33 cellular contexts compared by ENCODE assay signal in the genomic region with DNA sequence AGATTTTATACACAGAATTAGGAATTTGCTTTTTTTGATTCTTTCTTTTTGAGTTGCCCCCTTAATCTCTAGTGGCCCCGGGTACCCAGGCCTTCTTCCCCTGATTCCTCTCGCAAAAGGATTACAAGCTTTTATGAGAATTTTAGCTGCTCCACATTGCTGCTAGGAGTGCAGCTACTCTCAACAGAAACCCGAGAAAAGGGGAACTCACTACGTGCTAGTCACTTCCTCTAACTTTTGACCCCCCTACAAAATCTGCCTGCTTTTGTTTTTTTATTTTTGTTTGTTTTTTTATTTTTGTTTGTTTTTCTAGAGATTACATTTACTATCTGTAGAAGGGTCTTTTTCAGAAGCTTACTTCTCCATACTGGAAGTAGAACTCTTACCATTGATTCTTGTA.
DNase-seq lines count a peak whose midpoint lies in the region; ATAC-seq, FAIRE-seq and TF ChIP-seq lines count a peak whose summit lies in the region.
"Had no signal": no experiment of that assay in that cellular context is flagged by ENCODE, and none has a peak within 500 bp of the region (broad histone marks: within the 10 kb centered on the region; RNA-seq: fewer than 3 reads in every experiment).

No MANE protein-coding gene starts in this region.

- no peak for TF ChIP-seq POLR2A in A549 (IDR thresholded peaks at IDR 0.05; ENCODE audit: low read length)
- no peak for TF ChIP-seq POLR2A in K562 (conservative IDR thresholded peaks at IDR 0.05)

- 82% methylated on average over 4 of the region's 4 CpGs for WGBS in A549 (ENCODE audit: missing lambda C conversion rate)
- WGBS in K562 (ENCODE audit: insufficient coverage, low coverage, missing lambda C conversion rate): 22% methylated on average over 4 of the region's 4 CpGs

- no peaks in the 10 kb centered on the region for H3K27me3 ChIP-seq in K562 (ENCODE audit: control insufficient read depth in 2 of 2, insufficient read depth in 2 of 2, low read length in 2 of 2)
- H3K27me3 ChIP-seq: gastroesophageal sphincter, ovary, upper lobe of right lung had no signal

- TF ChIP-seq RAD21 in A549 (conservative IDR thresholded peaks at IDR 0.05 in 1 of 2, IDR thresholded peaks at IDR 0.05 in 1 of 2): no peak
- no peak for TF ChIP-seq RAD21 in K562 (CRISPR knock-in tag; conservative IDR thresholded peaks at IDR 0.05 in 1 of 2, IDR thresholded peaks at IDR 0.05 in 1 of 2)

- H3K9me1 ChIP-seq in K562 (ENCODE audit: control insufficient read depth, insufficient read depth, low read length): no peaks in the 10 kb centered on the region

- ATAC-seq in A549 (no peak), K562 (no peak), HG02885 (IDR thresholded peaks at IDR 0.05; ENCODE audit: poor library complexity, unreplicated experiment) (no peak)
- ATAC-seq: activated CD4-positive, alpha-beta T cell treated with anti-CD3 and anti-CD28 coated beads for 36 hours; effector memory CD8-positive, alpha-beta T cell; esophagus mucosa; gastroesophageal sphincter; stimulated activated effector memory CD8-positive, alpha-beta T cell treated with anti-CD3 and anti-CD28 coated beads, Interleukin-12 subunit alpha, Interleukin-12 subunit beta, amount 100 ng/mL, for 72 hours; upper lobe of right lung had no signal

- no peak overlapping the region for H2AFZ ChIP-seq in K562 (ENCODE audit: low read depth, low read length)

- H3K27ac ChIP-seq in A549 (no peak overlapping the region), K562 (ENCODE audit: extremely low read depth, low read depth, low read length) (no peak overlapping the region)
- H3K27ac ChIP-seq: gastroesophageal sphincter, ovary, upper lobe of right lung had no signal

- H3K9me3 ChIP-seq in A549 (0 out of 3 replicates have a peak, but pooled peaks cover 3% of the 10 kb centered on the region), K562 (replicated peaks; ENCODE audit: control insufficient read depth, insufficient read depth, low read depth, low read length) (no peaks in the 10 kb centered on the region)
- H3K9me3 ChIP-seq: gastroesophageal sphincter, ovary, upper lobe of right lung had no signal

- TF ChIP-seq CTCF in A549 (IDR thresholded peaks at IDR 0.05) (no peak), K562 (IDR thresholded peaks at IDR 0.05 in 2 of 3, conservative IDR thresholded peaks at IDR 0.05 in 1 of 3; ENCODE audit: insufficient read depth in 2 of 3, low read depth in 1 of 3, low read length in 3 of 3) (no peak)

- intact Hi-C loops in K562 (cut with micrococcal nuclease): no loop called here

- no peak overlapping the region for H3K27ac Mint-ChIP-seq in activated naive CD8-positive, alpha-beta T cell treated with anti-CD3 and anti-CD28 coated beads for 36 hours
- H3K27ac Mint-ChIP-seq: activated CD4-positive, alpha-beta T cell treated with anti-CD3 and anti-CD28 coated beads for 36 hours; effector memory CD8-positive, alpha-beta T cell; IgD-negative memory B cell; nephron; stimulated activated effector memory CD8-positive, alpha-beta T cell treated with anti-CD3 and anti-CD28 coated beads, Interleukin-12 subunit alpha, Interleukin-12 subunit beta, amount 100 ng/mL, for 72 hours had no signal

- H3K36me3 ChIP-seq in K562 (ENCODE audit: control insufficient read depth, insufficient read depth, low read length): no peaks in the 10 kb centered on the region
- H3K36me3 ChIP-seq: ovary, upper lobe of right lung had no signal

- DNase-seq in A549 (ENCODE audit: low read depth in 1 of 2, low spot score in 1 of 2): no peak
- DNase-seq in GM18507 (ENCODE audit: extremely low spot score, insufficient read length, low read depth): peak; percentile 2
- DNase-seq in NOMO-1 treated with DMSO at 0.1 percent for 48 hours (lab: John Stamatoyannopoulos, UW; ENCODE audit: unreplicated experiment): peak; percentile 44
- no peak for DNase-seq in K562 (ENCODE audit: extremely low read depth in 1 of 4, low spot score in 3 of 4)
- no peak for DNase-seq in HuH-7 (ENCODE audit: low spot score)
- DNase-seq in NCI-H226: no peak
- DNase-seq in activated naive CD8-positive, alpha-beta T cell treated with anti-CD3 and anti-CD28 coated beads for 36 hours: no peak
- DNase-seq: activated CD4-positive, alpha-beta T cell treated with anti-CD3 and anti-CD28 coated beads for 36 hours; activated CD8-positive, alpha-beta memory T cell treated with anti-CD3 and anti-CD28 coated beads for 24 hours; activated naive CD4-positive, alpha-beta T cell; activated T-cell treated with anti-CD3 and anti-CD28 coated beads, Interleukin-2, amount 50 U/mL, for 1 hour; amniotic stem cell; COR-L47; effector memory CD8-positive, alpha-beta T cell; HCEC 1CT; islet precursor cell; MM.1S; NCI-H1694 treated with DMSO at 0.1 percent for 48 hours; NCI-H2171; NCI-H524 treated with DMSO at 0.1 percent for 48 hours; ovary; retina; upper lobe of right lung had no signal

- no peak for TF ChIP-seq EP300 in A549 (IDR thresholded peaks at IDR 0.05)
- TF ChIP-seq EP300 in K562 (IDR thresholded peaks at IDR 0.05; ENCODE audit: low read length): no peak

- CTCF ChIA-PET in A549 (lab: Yijun Ruan, JAX): no interaction called here
- CTCF ChIA-PET in K562 (lab: Yijun Ruan, JAX; ENCODE audit: low intra/inter-chr PET ratio): no interaction called here

- peak; percentile 43 for FAIRE-seq in A549 (lab: Jason Lieb, UNC)
- FAIRE-seq in GM18507 (lab: Jason Lieb, UNC): peak; percentile 51
- FAIRE-seq in K562 (lab: Jason Lieb, UNC): no peak
- FAIRE-seq: A204.1, GM12892, GM19239, TTC549 had no signal

- no peaks in the 10 kb centered on the region for H4K20me1 ChIP-seq in K562 (replicated peaks; ENCODE audit: control insufficient read depth, insufficient read depth, low read length)

- no peak overlapping the region for H3K9ac ChIP-seq in K562 (ENCODE audit: insufficient read depth in 1 of 2, low read depth in 2 of 2, low read length in 2 of 2)

- in situ Hi-C loops in K562 (cut with MboI): no loop called here

- peaks cover 26% of the 10 kb centered on the region for H3K36me3 Mint-ChIP-seq in activated naive CD8-positive, alpha-beta T cell treated with anti-CD3 and anti-CD28 coated beads for 36 hours
- H3K36me3 Mint-ChIP-seq: IgD-negative memory B cell; stimulated activated effector memory CD8-positive, alpha-beta T cell treated with anti-CD3 and anti-CD28 coated beads, Interleukin-12 subunit alpha, Interleukin-12 subunit beta, amount 100 ng/mL, for 72 hours had no signal

- no peaks in the 10 kb centered on the region for H3K79me2 ChIP-seq in K562 (ENCODE audit: control insufficient read depth, insufficient read depth, low read length)

- H3K4me1 ChIP-seq in A549 (no peaks in the 10 kb centered on the region), K562 (replicated peaks in 1 of 2; ENCODE audit: control insufficient read depth in 2 of 2, insufficient read depth in 2 of 2, low read length in 2 of 2) (no peaks in the 10 kb centered on the region; a peak in 1 of 5 replicates)
- H3K4me1 ChIP-seq: gastroesophageal sphincter, upper lobe of right lung had no signal

- BruUV-seq in K562 (replicated peaks; lab: Mats Ljungman, UMichigan): no TSS peak

- H3K4me2 ChIP-seq in A549: no peak overlapping the region
- H3K4me2 ChIP-seq in K562 (ENCODE audit: insufficient read depth, low read length): no peak overlapping the region

- no peaks in the 10 kb centered on the region for H3K9me3 Mint-ChIP-seq in activated naive CD8-positive, alpha-beta T cell treated with anti-CD3 and anti-CD28 coated beads for 36 hours
- H3K9me3 Mint-ChIP-seq: effector memory CD8-positive, alpha-beta T cell; IgD-negative memory B cell; stimulated activated effector memory CD8-positive, alpha-beta T cell treated with anti-CD3 and anti-CD28 coated beads, Interleukin-12 subunit alpha, Interleukin-12 subunit beta, amount 100 ng/mL, for 72 hours had no signal

- H3K4me3 ChIP-seq in A549 (no peak overlapping the region), K562 (no peak overlapping the region)
- H3K4me3 ChIP-seq: gastroesophageal sphincter, ovary, upper lobe of right lung had no signal

- H3K4me3 Mint-ChIP-seq in activated naive CD8-positive, alpha-beta T cell treated with anti-CD3 and anti-CD28 coated beads for 36 hours: no peak overlapping the region
- H3K4me3 Mint-ChIP-seq: activated CD4-positive, alpha-beta T cell treated with anti-CD3 and anti-CD28 coated beads for 36 hours; effector memory CD8-positive, alpha-beta T cell; nephron; stimulated activated effector memory CD8-positive, alpha-beta T cell treated with anti-CD3 and anti-CD28 coated beads, Interleukin-12 subunit alpha, Interleukin-12 subunit beta, amount 100 ng/mL, for 72 hours had no signal

- POLR2A ChIA-PET in A549 (lab: Yijun Ruan, JAX) (no interaction called here), K562 (lab: Yijun Ruan, JAX) (interaction anchor here (0.7 kb wide), 1 partner anchor 1063 kb away, joined by 3 read pairs; no protein-coding TSS in a partner anchor)

- H3K27me3 Mint-ChIP-seq in activated naive CD8-positive, alpha-beta T cell treated with anti-CD3 and anti-CD28 coated beads for 36 hours: no peaks in the 10 kb centered on the region
- H3K27me3 Mint-ChIP-seq: activated CD4-positive, alpha-beta T cell treated with anti-CD3 and anti-CD28 coated beads for 36 hours; effector memory CD8-positive, alpha-beta T cell; IgD-negative memory B cell had no signal

- H3K4me1 Mint-ChIP-seq in activated naive CD8-positive, alpha-beta T cell treated with anti-CD3 and anti-CD28 coated beads for 36 hours: no peaks in the 10 kb centered on the region
- H3K4me1 Mint-ChIP-seq: activated CD4-positive, alpha-beta T cell treated with anti-CD3 and anti-CD28 coated beads for 36 hours; nephron; stimulated activated effector memory CD8-positive, alpha-beta T cell treated with anti-CD3 and anti-CD28 coated beads, Interleukin-12 subunit alpha, Interleukin-12 subunit beta, amount 100 ng/mL, for 72 hours had no signal

TF ChIP-seq in A549, 52 proteins besides CTCF, POLR2A, EP300 and RAD21 (continues in another document):
- TF ChIP-seq ESRRA (IDR thresholded peaks at IDR 0.05; ENCODE audit: borderline replicate concordance, low read length): no peak
- TF ChIP-seq HOXB13 (CRISPR knock-in tag; IDR thresholded peaks at IDR 0.05; ENCODE audit: low read depth): no peak
- no peak for TF ChIP-seq RNF2 (IDR thresholded peaks at IDR 0.05; ENCODE audit: borderline replicate concordance, low read depth)
- no peak for TF ChIP-seq NPAS2 (CRISPR knock-in tag; IDR thresholded peaks at IDR 0.05; ENCODE audit: borderline replicate concordance)
- no peak for TF ChIP-seq CBX2 (IDR thresholded peaks at IDR 0.05; ENCODE audit: borderline replicate concordance, low read depth)
- no peak for TF ChIP-seq NR3C1 (IDR thresholded peaks at IDR 0.05)
- TF ChIP-seq SMC3 (IDR thresholded peaks at IDR 0.05): no peak

TF ChIP-seq in K562, 482 proteins besides CTCF, POLR2A, EP300 and RAD21:
- no peak for TF ChIP-seq NR3C1 (CRISPR knock-in tag; IDR thresholded peaks at IDR 0.05)
- TF ChIP-seq SPI1 (IDR thresholded peaks at IDR 0.05; ENCODE audit: borderline replicate concordance, low read depth, low read length): peak; percentile 79; the same call in 1 of the 2 replicates
- TF ChIP-seq DMBX1 (CRISPR knock-in tag; IDR thresholded peaks at IDR 0.05; ENCODE audit: borderline replicate concordance): no peak
- no peak for TF ChIP-seq FUS (optimal IDR thresholded peaks at IDR 0.05; ENCODE audit: low read depth, low read length)

Comparison
In these comparisons a context has a peak if more than half of its experiments do, and no peak if none do; other contexts are left out.
1. DNase-seq: peak in GM18507 (single experiment) and NOMO-1 treated with DMSO at 0.1 percent for 48 hours (single experiment); none in A549 (0 of 2), K562 (0 of 4), HuH-7 (single experiment), NCI-H226 (single experiment) and activated naive CD8-positive, alpha-beta T cell treated with anti-CD3 and anti-CD28 coated beads for 36 hours (single experiment).